Comparison of ENCODE assay signal across 12 cellular contexts in genomic region chr16:28865289-28865688, GRCh38. TPM values are rescaled to one million over a fixed set of nuclear protein-coding genes. Genes with fewer than 3 reads are reported as not detected.
A peak's percentile ranks its signal among the peaks of the same experiment; 100 is the strongest.
DNase-seq lines count a peak whose midpoint lies in the region; ATAC-seq and TF ChIP-seq lines count a peak whose summit lies in the region.
"Had no signal": no experiment of that assay in that cellular context is flagged by ENCODE, and none has a peak within 500 bp of the region (broad histone marks: within the 10 kb centered on the region; RNA-seq: fewer than 3 reads in every experiment).

No MANE protein-coding gene starts in this region.

- no peak overlapping the region for H2AFZ ChIP-seq in OCI-LY3 (ENCODE audit: low read depth, low read length)
- H2AFZ ChIP-seq in trophoblast cell (ENCODE audit: insufficient read depth, low read length, poor library complexity) = no peak overlapping the region

- H3K36me3 Mint-ChIP-seq in activated CD4-positive, alpha-beta T cell treated with anti-CD3 and anti-CD28 coated beads for 36 hours (ENCODE audit: low read depth) = peaks cover 16% of the 10 kb centered on the region
- H3K36me3 Mint-ChIP-seq in endodermal cell (ENCODE audit: low read depth) = peaks cover 28% of the 10 kb centered on the region

- CTCF ChIA-PET in activated CD4-positive, alpha-beta T cell treated with anti-CD3 and anti-CD28 coated beads for 36 hours (lab: Charles Lee) = interaction anchor here (1.3 kb wide), 1 partner anchor 8 kb away, joined by 7 read pairs; no protein-coding TSS in a partner anchor

- intact Hi-C loops in activated CD4-positive, alpha-beta T cell treated with anti-CD3 and anti-CD28 coated beads for 36 hours (cut with DNase I, micrococcal nuclease) = no loop called here
- intact Hi-C loops in dorsolateral prefrontal cortex (cut with DNase I) = no loop called here
- intact Hi-C loops in aorta (cut with DNase I) = no loop called here

- H3K23ac ChIP-seq in trophoblast cell (ENCODE audit: low read length) = no peak overlapping the region

- H3K79me2 ChIP-seq in OCI-LY3 (ENCODE audit: low read length) (peaks cover 36% of the 10 kb centered on the region), trophoblast cell (ENCODE audit: control insufficient read depth, insufficient read depth, low read length, poor library complexity) (peaks cover 10% of the 10 kb centered on the region)

- no peak for ATAC-seq in activated CD4-positive, alpha-beta T cell treated with anti-CD3 and anti-CD28 coated beads for 36 hours
- no peak for ATAC-seq in aorta (ENCODE audit: low FRiP score)

- H3K9me3 ChIP-seq in OCI-LY3 (ENCODE audit: insufficient read depth, low read length) (no peaks in the 10 kb centered on the region), endodermal cell (ENCODE audit: control insufficient read depth, low read length) (no peaks in the 10 kb centered on the region), trophoblast cell (ENCODE audit: insufficient read depth, low read depth, low read length) (no peaks in the 10 kb centered on the region), aorta (ENCODE audit: control insufficient read depth, low read length) (no peaks in the 10 kb centered on the region)

- H3K9ac ChIP-seq in OCI-LY3 (ENCODE audit: low read length) = no peak overlapping the region
- H3K9ac ChIP-seq in endodermal cell (ENCODE audit: extremely low read depth, low read length, poor library complexity, severe bottlenecking) = no peak overlapping the region
- no peak overlapping the region for H3K9ac ChIP-seq in trophoblast cell (ENCODE audit: low read length)

- TF ChIP-seq CTCF in OCI-LY3 (IDR thresholded peaks at IDR 0.05; ENCODE audit: low read depth, low read length) (no peak), endodermal cell (conservative IDR thresholded peaks at IDR 0.05) (no peak), dorsolateral prefrontal cortex (IDR thresholded peaks at IDR 0.05 in 54 of 56, conservative IDR thresholded peaks at IDR 0.05 in 2 of 56; ENCODE audit: low read depth in 1 of 56, partially characterized antibody in 56 of 56) (no peak)

- H4K91ac ChIP-seq in trophoblast cell (ENCODE audit: low read depth, low read length) = no peak overlapping the region

- H4K20me1 ChIP-seq in OCI-LY3 (ENCODE audit: insufficient read depth, low read length) = peaks cover 5% of the 10 kb centered on the region

- no peak overlapping the region for H2BK12ac ChIP-seq in trophoblast cell (ENCODE audit: low read length)

- no peaks in the 10 kb centered on the region for H3K27me3 Mint-ChIP-seq in activated CD4-positive, alpha-beta T cell treated with anti-CD3 and anti-CD28 coated beads for 36 hours
- H3K27me3 Mint-ChIP-seq in endodermal cell (ENCODE audit: insufficient read depth) = no peaks in the 10 kb centered on the region

- no peak overlapping the region for H3K14ac ChIP-seq in trophoblast cell (ENCODE audit: low read length)

- H3K27me3 ChIP-seq in OCI-LY3 (ENCODE audit: low read depth, low read length) = no peaks in the 10 kb centered on the region
- H3K27me3 ChIP-seq in endodermal cell (ENCODE audit: control insufficient read depth, insufficient read depth, low read length, poor library complexity, severe bottlenecking) = no peaks in the 10 kb centered on the region
- no peaks in the 10 kb centered on the region for H3K27me3 ChIP-seq in trophoblast cell (ENCODE audit: insufficient read depth, low read length)
- H3K27me3 ChIP-seq in dorsolateral prefrontal cortex = no peaks in the 10 kb centered on the region
- H3K27me3 ChIP-seq in aorta (ENCODE audit: control insufficient read depth in 1 of 2, insufficient read depth in 2 of 2, low read length in 1 of 2) = no peaks in the 10 kb centered on the region

- H3K4ac ChIP-seq in trophoblast cell (ENCODE audit: low read depth, low read length) = peak overlapping the region; percentile 90

- H3K4me3 Mint-ChIP-seq in activated CD4-positive, alpha-beta T cell treated with anti-CD3 and anti-CD28 coated beads for 36 hours = peak overlapping the region; percentile 96
- peak overlapping the region; percentile 90 for H3K4me3 Mint-ChIP-seq in endodermal cell

- peak overlapping the region; percentile 40 for H3K18ac ChIP-seq in trophoblast cell (ENCODE audit: low read length)

- no peak overlapping the region for H2AK5ac ChIP-seq in trophoblast cell (ENCODE audit: low read length)

- peaks cover 15% of the 10 kb centered on the region for H3K4me1 ChIP-seq in OCI-LY3 (ENCODE audit: low read length)
- H3K4me1 ChIP-seq in endodermal cell (ENCODE audit: control insufficient read depth, insufficient read depth, low read length) = peaks cover 7% of the 10 kb centered on the region
- H3K4me1 ChIP-seq in trophoblast cell (ENCODE audit: control insufficient read depth in 1 of 2, insufficient read depth in 2 of 2, low read length in 2 of 2) = peaks cover 4% of the 10 kb centered on the region in 2 experiments
- H3K4me1 ChIP-seq in aorta (ENCODE audit: control insufficient read depth in 1 of 2, insufficient read depth in 2 of 2, low read length in 2 of 2) = no peaks in the 10 kb centered on the region

- POLR2A ChIA-PET in activated CD4-positive, alpha-beta T cell treated with anti-CD3 and anti-CD28 coated beads for 36 hours (lab: Charles Lee) = interaction anchor here (1.1 to 2.5 kb wide), 2 partner anchors 9 to 42 kb away, joined by 4 to 15 read pairs; partner anchors contain the start of gene ATXN2L

- H4K12ac ChIP-seq in trophoblast cell (ENCODE audit: low read depth, low read length) = no peak overlapping the region

- 91 to 92% methylated on average over 9 of the region's 9 CpGs for WGBS in endodermal cell (ENCODE audit: insufficient coverage in 1 of 2, insufficient read length in 1 of 2), 2 experiments
- WGBS in trophoblast cell (ENCODE audit: extremely low coverage, insufficient coverage, insufficient read length) = no CpG with 5 or more reads among the region's 9 CpGs
- 88 to 89% methylated on average over 9 of the region's 9 CpGs for WGBS in aorta, 2 donors

- no peak overlapping the region for H2BK120ac ChIP-seq in trophoblast cell (ENCODE audit: insufficient read depth, low read length, poor library complexity)

- H3K4me2 ChIP-seq in OCI-LY3 (ENCODE audit: low read length) (peak overlapping the region; percentile 97; the same call in 1 of the 2 replicates), trophoblast cell (ENCODE audit: low read length) (no peak overlapping the region)

- H3K27ac ChIP-seq in OCI-LY3 (ENCODE audit: low read length) (no peak overlapping the region), endodermal cell (ENCODE audit: low read depth, low read length) (no peak overlapping the region), trophoblast cell (ENCODE audit: low read depth, low read length) (no peak overlapping the region), dorsolateral prefrontal cortex (no peak overlapping the region), aorta (ENCODE audit: low read depth in 1 of 2, low read length in 2 of 2) (no peak overlapping the region)

- no peak overlapping the region for H4K8ac ChIP-seq in trophoblast cell (ENCODE audit: low read depth, low read length)

- H3K27ac Mint-ChIP-seq in activated CD4-positive, alpha-beta T cell treated with anti-CD3 and anti-CD28 coated beads for 36 hours = peak overlapping the region; percentile 96
- peak overlapping the region; percentile 44 for H3K27ac Mint-ChIP-seq in endodermal cell

- H3K4me3 ChIP-seq in OCI-LY3 (ENCODE audit: low read length) (0 out of 2 replicates have a peak overlapping the region, but pooled peaks have one; percentile 85), endodermal cell (ENCODE audit: low read length) (peak overlapping the region; percentile 95), trophoblast cell (ENCODE audit: low read depth, low read length) (no peak overlapping the region), dorsolateral prefrontal cortex (peak overlapping the region in 9 of 59 donors; percentile 82 to 94 (median 89)), aorta (ENCODE audit: low read length in 2 of 2) (no peak overlapping the region)

- H2BK5ac ChIP-seq in trophoblast cell (ENCODE audit: low read depth, low read length, poor library complexity) = no peak overlapping the region

- peaks cover 21% of the 10 kb centered on the region for H3K4me1 Mint-ChIP-seq in activated CD4-positive, alpha-beta T cell treated with anti-CD3 and anti-CD28 coated beads for 36 hours
- H3K4me1 Mint-ChIP-seq in endodermal cell = peaks cover 15% of the 10 kb centered on the region

- no peaks in the 10 kb centered on the region for H3K9me3 Mint-ChIP-seq in activated CD4-positive, alpha-beta T cell treated with anti-CD3 and anti-CD28 coated beads for 36 hours (ENCODE audit: low read depth)
- H3K9me3 Mint-ChIP-seq in endodermal cell = no peaks in the 10 kb centered on the region

- no peak for DNase-seq in activated CD4-positive, alpha-beta T cell treated with anti-CD3 and anti-CD28 coated beads for 36 hours
- DNase-seq in activated CD4-positive, alpha-beta T cell treated with anti-CD3 and anti-CD28 coated beads for 1 hour = no peak
- DNase-seq in endodermal cell (no peak), trophoblast cell (no peak), dorsolateral prefrontal cortex (no peak), cerebellum (ENCODE audit: low spot score) (no peak), aorta (no peak)
- DNase-seq: ACHN, cortex of kidney, head of caudate nucleus, NCI-H526 treated with DMSO at 0.1 percent for 48 hours had no signal

- peaks cover 6% of the 10 kb centered on the region for H3K79me1 ChIP-seq in trophoblast cell (ENCODE audit: low read length)

- peaks cover 3% of the 10 kb centered on the region for H3K36me3 ChIP-seq in OCI-LY3 (replicated peaks; ENCODE audit: low read depth, low read length)
- peaks cover 27% of the 10 kb centered on the region for H3K36me3 ChIP-seq in endodermal cell (ENCODE audit: control insufficient read depth, insufficient read depth, low read length)
- H3K36me3 ChIP-seq in trophoblast cell (ENCODE audit: control insufficient read depth in 1 of 2, insufficient read depth in 2 of 2, low read length in 2 of 2) = peaks cover 37 to 39% of the 10 kb centered on the region in 2 experiments
- H3K36me3 ChIP-seq in aorta (ENCODE audit: control insufficient read depth in 1 of 2, insufficient read depth in 2 of 2, low read length in 1 of 2) = peaks cover 0 to 4% of the 10 kb centered on the region in 2 donors

RNA-seq across cellular contexts. Expression of gene SH2B1, which starts 1.6 kb away (rescaled TPM):
- total RNA-seq in activated CD4-positive, alpha-beta T cell treated with anti-CD3 and anti-CD28 coated beads for 36 hours = 10 to 100 TPM; 34.8 to 49.4 TPM
- 10 to 100 TPM; 56.5 to 63.4 TPM for total RNA-seq in endodermal cell
- polyA plus RNA-seq in endodermal cell (2013, experiment 1 of 2) = 42.6 TPM
- polyA plus RNA-seq in endodermal cell (2013, experiment 2 of 2) = 33.7 TPM
- polyA plus RNA-seq in trophoblast cell (2013) = 28.0 and 28.5 TPM in 2 replicates
- total RNA-seq in dorsolateral prefrontal cortex = 100 to 1,000 TPM in 84 of 120 experiments, 10 to 100 TPM in 36; 81.1 to 153 (median 109) TPM
- total RNA-seq in cerebellum = 14.4 TPM
- 10 to 100 TPM; 35.5 to 64.2 TPM for total RNA-seq in aorta
- polyA plus RNA-seq in aorta = 10 to 100 TPM; 21.2 to 70.1 TPM

RNA-seq across cellular contexts. Expression of gene ATP2A1, which starts 13.0 kb away (rescaled TPM):
- 1 to 10 TPM; 2.8 to 3.4 TPM for total RNA-seq in activated CD4-positive, alpha-beta T cell treated with anti-CD3 and anti-CD28 coated beads for 36 hours
- total RNA-seq in endodermal cell (1 to 10 TPM; 4.7 to 7.7 TPM), dorsolateral prefrontal cortex (1 to 10 TPM in 62 of 120 experiments, under 1 TPM in 57, not detected in 1; 0.15 to 6.5 (median 1.1) TPM), cerebellum (0.18 TPM), aorta (under 1 TPM; 0.36 to 0.97 TPM)
- 2.2 TPM for polyA plus RNA-seq in endodermal cell (2013, experiment 1 of 2)
- polyA plus RNA-seq in endodermal cell (2013, experiment 2 of 2) = 3.7 TPM
- 1.6 and 1.8 TPM in 2 replicates for polyA plus RNA-seq in trophoblast cell (2013)
- polyA plus RNA-seq in aorta = under 1 TPM; 0.38 to 0.49 TPM

RNA-seq across cellular contexts. Expression of gene TUFM, which starts 19.1 kb away (rescaled TPM):
- 100 to 1,000 TPM; 224 to 241 TPM for total RNA-seq in activated CD4-positive, alpha-beta T cell treated with anti-CD3 and anti-CD28 coated beads for 36 hours
- total RNA-seq in endodermal cell = 100 to 1,000 TPM; 158 to 165 TPM
- 116 TPM for polyA plus RNA-seq in endodermal cell (2013, experiment 1 of 2)
- 105 TPM for polyA plus RNA-seq in endodermal cell (2013, experiment 2 of 2)
- 147 TPM in 2 replicates for polyA plus RNA-seq in trophoblast cell (2013)
- total RNA-seq in dorsolateral prefrontal cortex = 100 to 1,000 TPM in 87 of 120 experiments, 10 to 100 TPM in 33; 78.8 to 138 (median 104) TPM
- 43.1 TPM for total RNA-seq in cerebellum
- total RNA-seq in aorta = 10 to 100 TPM; 71.2 to 71.5 TPM
- 100 to 1,000 TPM in 1 of 2 donors, 10 to 100 TPM in 1; 67.2 to 154 TPM for polyA plus RNA-seq in aorta

RNA-seq across cellular contexts. Expression of gene ATXN2L, which starts 42.5 kb away (rescaled TPM):
- total RNA-seq in activated CD4-positive, alpha-beta T cell treated with anti-CD3 and anti-CD28 coated beads for 36 hours = 100 to 1,000 TPM; 298 to 319 TPM
- total RNA-seq in endodermal cell = 100 to 1,000 TPM; 242 to 264 TPM
- polyA plus RNA-seq in endodermal cell (2013, experiment 1 of 2) = 249 TPM
- 202 TPM for polyA plus RNA-seq in endodermal cell (2013, experiment 2 of 2)
- 336 and 356 TPM in 2 replicates for polyA plus RNA-seq in trophoblast cell (2013)
- 100 to 1,000 TPM; 103 to 193 (median 134) TPM for total RNA-seq in dorsolateral prefrontal cortex
- 47.1 TPM for total RNA-seq in cerebellum
- total RNA-seq in aorta = 100 to 1,000 TPM in 1 of 2 donors, 10 to 100 TPM in 1; 97.6 to 124 TPM
- polyA plus RNA-seq in aorta = 10 to 100 TPM; 22.4 to 54.9 TPM

RNA-seq across cellular contexts. Expression of gene RABEP2, which starts 59.7 kb away (rescaled TPM):
- total RNA-seq in activated CD4-positive, alpha-beta T cell treated with anti-CD3 and anti-CD28 coated beads for 36 hours = 10 to 100 TPM in 1 of 2 experiments, 1 to 10 TPM in 1; 8.1 to 12.9 TPM
- total RNA-seq in endodermal cell (10 to 100 TPM; 16.1 to 19.2 TPM), dorsolateral prefrontal cortex (10 to 100 TPM in 117 of 120 experiments, 1 to 10 TPM in 3; 9.1 to 24.2 (median 15.8) TPM), cerebellum (7.3 TPM), aorta (10 to 100 TPM; 11.5 to 18.8 TPM)
- polyA plus RNA-seq in endodermal cell (2013, experiment 1 of 2) = 7.8 TPM
- 6.0 TPM for polyA plus RNA-seq in endodermal cell (2013, experiment 2 of 2)
- 9.9 and 10.4 TPM in 2 replicates for polyA plus RNA-seq in trophoblast cell (2013)
- polyA plus RNA-seq in aorta = 10 to 100 TPM; 18.3 to 30.0 TPM

Comparison
In these comparisons a context has a peak if more than half of its experiments do, and no peak if none do; other contexts are left out.
1. H3K4me3 ChIP-seq: peak in OCI-LY3 (single experiment) and endodermal cell (single experiment); none in trophoblast cell (single experiment) and aorta (0 of 2).